ENCODE assay signal across 30 cellular contexts in the genomic region with DNA sequence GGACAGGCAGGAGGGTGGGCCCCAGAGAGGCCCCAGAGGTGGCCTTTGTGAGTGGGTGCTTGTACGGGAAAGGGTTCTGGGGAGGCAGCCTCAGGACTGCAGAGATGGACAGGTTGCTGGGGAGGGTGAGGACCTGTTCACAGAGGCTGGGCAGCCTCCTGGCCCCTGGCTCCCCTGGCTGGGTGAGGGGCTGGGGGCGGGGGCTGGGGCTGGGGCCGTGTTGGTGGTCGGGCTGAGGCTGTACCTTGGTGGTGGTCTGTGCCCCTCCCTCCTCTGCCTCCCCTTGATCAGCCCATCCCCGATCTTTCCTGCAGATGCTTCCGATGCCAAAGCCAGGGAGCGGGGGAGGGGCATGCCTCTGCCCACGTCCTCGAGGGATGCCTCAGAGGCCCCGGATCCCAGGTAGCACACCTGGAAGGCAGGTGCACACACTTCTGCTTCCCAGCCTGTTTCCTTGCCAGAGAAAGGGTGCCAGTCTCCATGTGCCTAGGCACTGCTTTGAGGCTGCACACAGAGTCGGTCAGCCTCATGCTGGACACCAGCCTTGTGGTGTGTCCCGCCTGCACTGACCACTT. TPM values are rescaled to one million over a fixed set of nuclear protein-coding genes. Genes with fewer than 3 reads are reported as not detected.
DNase-seq lines count a peak whose midpoint lies in the region; ATAC-seq and TF ChIP-seq lines count a peak whose summit lies in the region.
"Had no signal": no experiment of that assay in that cellular context is flagged by ENCODE, and none has a peak within 500 bp of the region (broad histone marks: within the 10 kb centered on the region; RNA-seq: fewer than 3 reads in every experiment).

No MANE protein-coding gene starts in this region.

- H3K9me3 ChIP-seq in HEK293 (ENCODE audit: control insufficient read depth, insufficient read depth, low read depth, low read length) = no peaks in the 10 kb centered on the region
- H3K9me3 ChIP-seq in NT2/D1 (ENCODE audit: insufficient read depth, low read length) = no peaks in the 10 kb centered on the region
- H3K9me3 ChIP-seq in mesenchymal stem cell (ENCODE audit: control insufficient read depth, low read length) = no peaks in the 10 kb centered on the region
- H3K9me3 ChIP-seq: MG63, prostate gland, uterus had no signal

- peaks cover 58% of the 10 kb centered on the region for H3K4me1 Mint-ChIP-seq in activated CD8-positive, alpha-beta memory T cell treated with anti-CD3 and anti-CD28 coated beads, Interleukin-2, amount 10 ng/mL, durations not matched to agents 7 days and 5 days

- H3K27me3 Mint-ChIP-seq in activated CD8-positive, alpha-beta memory T cell treated with anti-CD3 and anti-CD28 coated beads, Interleukin-2, amount 10 ng/mL, durations not matched to agents 7 days and 5 days = no peaks in the 10 kb centered on the region

- H3K4me1 ChIP-seq in HEK293 (ENCODE audit: control insufficient read depth, insufficient read depth, low read length) (no peaks in the 10 kb centered on the region), NT2/D1 (ENCODE audit: insufficient read depth, insufficient read length) (peaks cover 38% of the 10 kb centered on the region), mesenchymal stem cell (ENCODE audit: control insufficient read depth, insufficient read depth, low read depth, low read length) (peaks cover 41% of the 10 kb centered on the region)

- H3K36me3 Mint-ChIP-seq in activated CD8-positive, alpha-beta memory T cell treated with anti-CD3 and anti-CD28 coated beads, Interleukin-2, amount 10 ng/mL, durations not matched to agents 7 days and 5 days = peaks cover 2% of the 10 kb centered on the region

- no peak for TF ChIP-seq CTCF in HEK293 (tag by site-specific recombination; IDR thresholded peaks at IDR 0.05)

- CTCF ChIA-PET in activated CD8-positive, alpha-beta memory T cell treated with anti-CD3 and anti-CD28 coated beads, Interleukin-2, amount 10 ng/mL, durations not matched to agents 7 days and 5 days (lab: Charles Lee) = interaction anchor here (1.6 to 7.1 kb wide), 2 partner anchors 11 to 28 kb away, joined by 6 to 63 read pairs; a partner anchor contains a TSS
- CTCF ChIA-PET in HEK293 (lab: Yijun Ruan, JAX) = no interaction called here

- no peak for ATAC-seq in activated CD8-positive, alpha-beta memory T cell treated with anti-CD3 and anti-CD28 coated beads, Interleukin-2, amount 10 ng/mL, durations not matched to agents 7 days and 5 days
- ATAC-seq in HG03432 (IDR thresholded peaks at IDR 0.05; ENCODE audit: unreplicated experiment) (no peak), HG03460 (IDR thresholded peaks at IDR 0.05; ENCODE audit: unreplicated experiment) (no peak)
- ATAC-seq: activated T-cell treated with anti-CD3 and anti-CD28 coated beads, Interleukin-2, amount 50 U/mL, for 4 hours had no signal

- H3K27me3 ChIP-seq in NT2/D1 (ENCODE audit: insufficient read depth, insufficient read length) (no peaks in the 10 kb centered on the region), mesenchymal stem cell (ENCODE audit: control insufficient read depth in 1 of 2, insufficient read depth in 1 of 2, low read length in 2 of 2) (no peaks in the 10 kb centered on the region)
- H3K27me3 ChIP-seq: MG63, uterus had no signal

- peak overlapping the region; percentile 10 for H2AK5ac ChIP-seq in mesenchymal stem cell (ENCODE audit: low read length, severe bottlenecking)

- H3K18ac ChIP-seq in mesenchymal stem cell (ENCODE audit: low read depth in 1 of 2, low read length in 2 of 2) = no peak overlapping the region

- H3K9me3 Mint-ChIP-seq in activated CD8-positive, alpha-beta memory T cell treated with anti-CD3 and anti-CD28 coated beads, Interleukin-2, amount 10 ng/mL, durations not matched to agents 7 days and 5 days (ENCODE audit: low read depth) = no peaks in the 10 kb centered on the region
- H3K9me3 Mint-ChIP-seq: activated T-cell treated with anti-CD3 and anti-CD28 coated beads, Interleukin-2, amount 50 U/mL, for 4 hours had no signal

- POLR2A ChIA-PET in HEK293 (lab: Yijun Ruan, JAX) = interaction anchor here (1.2 kb wide), 1 partner anchor 29 kb away, joined by 3 read pairs; no protein-coding TSS in a partner anchor

- no peak overlapping the region for H3K4ac ChIP-seq in mesenchymal stem cell (ENCODE audit: low read depth in 1 of 2, low read length in 2 of 2)

- no peak overlapping the region for H3K23ac ChIP-seq in mesenchymal stem cell (ENCODE audit: low read length in 2 of 2)

- H2AFZ ChIP-seq in mesenchymal stem cell (ENCODE audit: low read depth, low read length) = no peak overlapping the region

- DNase-seq in activated CD8-positive, alpha-beta memory T cell treated with anti-CD3 and anti-CD28 coated beads, Interleukin-2, amount 10 ng/mL, durations not matched to agents 7 days and 5 days = no peak
- DNase-seq in activated CD8-positive, alpha-beta memory T cell treated with anti-CD3 and anti-CD28 coated beads for 24 hours = no peak
- DNase-seq in NT2/D1 (ENCODE audit: low read depth, low spot score) (no peak), mesenchymal stem cell (no peak), SW480 (ENCODE audit: low spot score) (no peak)
- DNase-seq: activated naive CD4-positive, alpha-beta T cell treated with Interleukin-2 at 50 U/mL for 16 hours; activated T-cell treated with anti-CD3 and anti-CD28 coated beads, Interleukin-2, amount 50 U/mL, for 4 hours; C1 segment of cervical spinal cord; Calu3; effector CD8-positive, alpha-beta T cell; MG63; NCI-H1105 treated with DMSO at 0.1 percent for 48 hours; NCI-H2029; nucleus accumbens; stimulated activated CD4-positive, alpha-beta T cell treated with anti-CD3 and anti-CD28 coated beads, Interleukin-4, amount 100 ng/mL, for 4 hours; stimulated activated naive CD4-positive, alpha-beta T cell; T-helper 9 cell; uterus had no signal

- H3K14ac ChIP-seq in mesenchymal stem cell (ENCODE audit: low read length in 2 of 2) = no peak overlapping the region

- H2BK12ac ChIP-seq in mesenchymal stem cell (ENCODE audit: low read length in 2 of 2) = no peak overlapping the region

- H2BK5ac ChIP-seq in mesenchymal stem cell (ENCODE audit: low read depth, low read length, poor library complexity, severe bottlenecking) = no peak overlapping the region

- no peak overlapping the region for H2BK120ac ChIP-seq in mesenchymal stem cell (ENCODE audit: low read depth, low read length)

- 86% methylated on average over 9 of the region's 12 CpGs for WGBS in mesenchymal stem cell

- no peak overlapping the region for H2BK15ac ChIP-seq in mesenchymal stem cell (ENCODE audit: low read depth, poor library complexity, severe bottlenecking)

- no peak overlapping the region for H3K4me2 ChIP-seq in mesenchymal stem cell (ENCODE audit: low read length, poor library complexity, severe bottlenecking)

- H3K4me3 ChIP-seq in HEK293 (ENCODE audit: low read depth, low read length) (no peak overlapping the region), NT2/D1 (ENCODE audit: insufficient read length, low read depth) (no peak overlapping the region), mesenchymal stem cell (ENCODE audit: insufficient read depth in 1 of 2, low read depth in 1 of 2, low read length in 2 of 2) (no peak overlapping the region)
- H3K4me3 ChIP-seq: MG63, prostate gland, SK-N-MC, uterus had no signal

- peaks cover 11% of the 10 kb centered on the region for H3K79me1 ChIP-seq in mesenchymal stem cell (replicated peaks; ENCODE audit: low read length, poor library complexity, severe bottlenecking)

- H3K27ac Mint-ChIP-seq in activated CD8-positive, alpha-beta memory T cell treated with anti-CD3 and anti-CD28 coated beads, Interleukin-2, amount 10 ng/mL, durations not matched to agents 7 days and 5 days = peak overlapping the region; percentile 70

- H3K27ac ChIP-seq in HEK293 (ENCODE audit: extremely low read depth, low read depth, low read length) (no peak overlapping the region), mesenchymal stem cell (ENCODE audit: low read length, poor library complexity, severe bottlenecking) (no peak overlapping the region)
- H3K27ac ChIP-seq: epithelial cell of prostate, prostate gland, SK-N-MC, uterus had no signal

- no peak overlapping the region for H4K8ac ChIP-seq in mesenchymal stem cell (ENCODE audit: low read length)

- H4K91ac ChIP-seq in mesenchymal stem cell (ENCODE audit: low read length) = no peak overlapping the region

- H3K9ac ChIP-seq in NT2/D1 (ENCODE audit: insufficient read length, low read depth) = peak overlapping the region; percentile 39
- no peak overlapping the region for H3K9ac ChIP-seq in mesenchymal stem cell (ENCODE audit: low read length)

- H3K4me3 Mint-ChIP-seq in activated CD8-positive, alpha-beta memory T cell treated with anti-CD3 and anti-CD28 coated beads, Interleukin-2, amount 10 ng/mL, durations not matched to agents 7 days and 5 days = no peak overlapping the region
- H3K4me3 Mint-ChIP-seq: activated T-cell treated with anti-CD3 and anti-CD28 coated beads, Interleukin-2, amount 50 U/mL, for 4 hours had no signal

- peaks cover 0 to 13% of the 10 kb centered on the region in 2 experiments; a peak in 1 of 3 replicates for H3K36me3 ChIP-seq in HEK293 (ENCODE audit: control insufficient read depth in 2 of 2, insufficient read depth in 1 of 2, low read length in 2 of 2)
- peaks cover 18% of the 10 kb centered on the region for H3K36me3 ChIP-seq in NT2/D1 (ENCODE audit: insufficient read depth, insufficient read length, low read length)
- peaks cover 9 to 50% of the 10 kb centered on the region in 2 experiments for H3K36me3 ChIP-seq in mesenchymal stem cell (ENCODE audit: control insufficient read depth in 1 of 2, insufficient read depth in 2 of 2, low read depth in 1 of 2, low read length in 2 of 2)
- H3K36me3 ChIP-seq: prostate gland, uterus had no signal

RNA-seq across cellular contexts. Expression of a gene that starts 4.8 kb away (rescaled TPM):
- 10 to 100 TPM; 54.3 to 57.4 TPM for total RNA-seq in activated CD8-positive, alpha-beta memory T cell treated with anti-CD3 and anti-CD28 coated beads, Interleukin-2, amount 10 ng/mL, durations not matched to agents 7 days and 5 days
- 57.9 TPM for polyA plus RNA-seq in mesenchymal stem cell (2013, experiment 1 of 2)
- polyA plus RNA-seq in mesenchymal stem cell (2013, experiment 2 of 2) = 60.9 TPM

RNA-seq across cellular contexts. Expression of a gene that starts 11.5 kb away (rescaled TPM):
- 100 to 1,000 TPM in 1 of 2 experiments, 10 to 100 TPM in 1; 84.5 to 119 TPM for total RNA-seq in activated CD8-positive, alpha-beta memory T cell treated with anti-CD3 and anti-CD28 coated beads, Interleukin-2, amount 10 ng/mL, durations not matched to agents 7 days and 5 days
- 11.6 TPM for polyA plus RNA-seq in mesenchymal stem cell (2013, experiment 1 of 2)
- 13.4 TPM for polyA plus RNA-seq in mesenchymal stem cell (2013, experiment 2 of 2)

RNA-seq across cellular contexts. Expression of a gene that starts 12.1 kb away (rescaled TPM):
- under 1 TPM; 0.75 to 0.99 TPM for total RNA-seq in activated CD8-positive, alpha-beta memory T cell treated with anti-CD3 and anti-CD28 coated beads, Interleukin-2, amount 10 ng/mL, durations not matched to agents 7 days and 5 days
- polyA plus RNA-seq in mesenchymal stem cell (2013, experiment 1 of 2) = 0.54 TPM
- 0.40 TPM for polyA plus RNA-seq in mesenchymal stem cell (2013, experiment 2 of 2)

RNA-seq across cellular contexts. Expression of a gene that starts 16.4 kb away (rescaled TPM):
- not detected for total RNA-seq in activated CD8-positive, alpha-beta memory T cell treated with anti-CD3 and anti-CD28 coated beads, Interleukin-2, amount 10 ng/mL, durations not matched to agents 7 days and 5 days
- polyA plus RNA-seq in mesenchymal stem cell (2013, experiment 1 of 2) = 0.08 TPM
- polyA plus RNA-seq in mesenchymal stem cell (2013, experiment 2 of 2) = not detected
- total RNA-seq: bronchial epithelial cell, Calu3, Daoy, left lobe of liver, mesenteric fat pad, uterus had no signal
- polyA plus RNA-seq: AG04450 had no signal

RNA-seq across cellular contexts. Expression of a gene that starts 18.4 kb away (rescaled TPM):
- 1 to 10 TPM in 1 of 2 experiments, under 1 TPM in 1; 0.20 to 1.8 TPM for total RNA-seq in activated CD8-positive, alpha-beta memory T cell treated with anti-CD3 and anti-CD28 coated beads, Interleukin-2, amount 10 ng/mL, durations not matched to agents 7 days and 5 days
- 0.33 TPM for polyA plus RNA-seq in mesenchymal stem cell (2013, experiment 1 of 2)
- polyA plus RNA-seq in mesenchymal stem cell (2013, experiment 2 of 2) = 0.27 TPM
- total RNA-seq: bronchial epithelial cell, Calu3, Daoy, myocyte had no signal
- polyA plus RNA-seq: AG04450 had no signal
